Comparison of ENCODE assay signal across 11 cellular contexts in genomic region chr5:78641060-78641474, GRCh38. TPM values are rescaled to one million over a fixed set of nuclear protein-coding genes. Genes with fewer than 3 reads are reported as not detected.
A peak's percentile ranks its signal among the peaks of the same experiment; 100 is the strongest.
DNase-seq lines count a peak whose midpoint lies in the region; ATAC-seq and TF ChIP-seq lines count a peak whose summit lies in the region.
"Had no signal": no experiment of that assay in that cellular context is flagged by ENCODE, and none has a peak within 500 bp of the region (broad histone marks: within the 10 kb centered on the region; RNA-seq: fewer than 3 reads in every experiment).

No MANE protein-coding gene starts in this region.

- H3K9me3 ChIP-seq in smooth muscle cell (replicated peaks; ENCODE audit: low read depth) = no peaks in the 10 kb centered on the region
- H3K9me3 ChIP-seq: prostate gland had no signal

- peak overlapping the region; percentile 79 for H3K27ac ChIP-seq in smooth muscle cell (ENCODE audit: low read depth)
- H3K27ac ChIP-seq: prostate gland, RWPE1, VCaP had no signal

- no peaks in the 10 kb centered on the region for H3F3A ChIP-seq in smooth muscle cell (ENCODE audit: low read depth)

- ATAC-seq in GM19452 (IDR thresholded peaks at IDR 0.05; ENCODE audit: unreplicated experiment) = peak; percentile 16
- peak; percentile 34 for ATAC-seq in HG03354 (IDR thresholded peaks at IDR 0.05; ENCODE audit: poor library complexity, severe bottlenecking, unreplicated experiment)
- ATAC-seq: activated T-cell treated with anti-CD3 and anti-CD28 coated beads, Interleukin-2, amount 50 U/mL, for 4 hours had no signal

- no peaks in the 10 kb centered on the region for H3K36me3 ChIP-seq in smooth muscle cell (ENCODE audit: low read depth)
- H3K36me3 ChIP-seq: prostate gland had no signal

- WGBS in smooth muscle cell (ENCODE audit: low lambda C conversion rate) = 86% methylated on average over 2 of the region's 2 CpGs

- peaks cover 27% of the 10 kb centered on the region for H3K4me1 ChIP-seq in smooth muscle cell (ENCODE audit: low read depth)
- H3K4me1 ChIP-seq: prostate gland had no signal

- H3K4me2 ChIP-seq in smooth muscle cell = no peak overlapping the region

- H3K4me3 ChIP-seq in smooth muscle cell = no peak overlapping the region
- H3K4me3 ChIP-seq: prostate gland had no signal

- H3K9ac ChIP-seq in smooth muscle cell (ENCODE audit: low read depth) = no peak overlapping the region

- TF ChIP-seq CTCF in smooth muscle cell (IDR thresholded peaks at IDR 0.05; ENCODE audit: borderline replicate concordance, insufficient read depth, poor library complexity, severe bottlenecking) = no peak

- H2AFZ ChIP-seq in smooth muscle cell (ENCODE audit: low read depth) = no peak overlapping the region

- H3K79me2 ChIP-seq in smooth muscle cell (ENCODE audit: low read depth) = peaks cover 97% of the 10 kb centered on the region

- H3K27me3 ChIP-seq in smooth muscle cell (ENCODE audit: low read depth) = no peaks in the 10 kb centered on the region

- DNase-seq in dermis blood vessel endothelial cell (peak; percentile 32), smooth muscle cell (lab: John Stamatoyannopoulos, UW; ENCODE audit: unreplicated experiment) (no peak), AG08395 (ENCODE audit: low spot score) (no peak), SIG-M5 treated with dmso at 0.1 percent for 504 hours (lab: John Stamatoyannopoulos, UW; ENCODE audit: unreplicated experiment) (no peak)
- DNase-seq in stimulated activated CD4-positive, alpha-beta T cell treated with anti-CD3 and anti-CD28 coated beads, Interleukin-15, amount 100 ng/mL, for 24 hours = no peak
- DNase-seq: activated T-cell treated with anti-CD3 and anti-CD28 coated beads, Interleukin-2, amount 50 U/mL, for 4 hours had no signal

- H4K20me1 ChIP-seq in smooth muscle cell (ENCODE audit: low read depth) = peaks cover 54% of the 10 kb centered on the region

RNA-seq across cellular contexts. Expression of gene LHFPL2, which starts 7.5 kb away (rescaled TPM):
- total RNA-seq in dermis blood vessel endothelial cell = 64.1 and 67.7 TPM in 2 replicates
- total RNA-seq in smooth muscle cell = 18.6 and 18.8 TPM in 2 replicates
- 10.5 and 13.4 TPM in 2 replicates for polyA plus RNA-seq in smooth muscle cell
